In genomic region chr10:1406976-1407945, GRCh38 we compare ENCODE assay signal across 17 cellular contexts.
"Had no signal": no experiment of that assay in that cellular context is flagged by ENCODE, and none has a peak within 500 bp of the region (broad histone marks: within the 10 kb centered on the region; RNA-seq: fewer than 3 reads in every experiment).

No MANE protein-coding gene starts in this region.

- FAIRE-seq: small intestine, urothelium cell line had no signal

- H3K4me1 ChIP-seq: left ventricle myocardium inferior, transverse colon had no signal

- H3K36me3 ChIP-seq: left ventricle myocardium inferior, transverse colon had no signal

- H3K4me3 ChIP-seq: left ventricle myocardium inferior, transverse colon had no signal

- ATAC-seq: activated CD4-positive, CD25-positive, alpha-beta regulatory T cell treated with anti-CD3 and anti-CD28 coated beads, Interleukin-2, amount 50 U/mL, for 24 hours; sciatic nerve; stimulated activated memory B cell treated with anti-CD40 and anti-IgM and Interleukin-4, amounts not matched to agents 10 μg/mL and 1 μg/mL and 100 μg/mL, for 72 hours; T-cell had no signal

- DNase-seq: activated CD4-positive, alpha-beta T cell treated with anti-CD3 and anti-CD28 coated beads, Interleukin-2, amount 50 U/mL, for 1 hour; activated naive CD4-positive, alpha-beta T cell treated with anti-CD3 and anti-CD28 coated beads, Interleukin-2, amount 10 ng/mL, durations not matched to agents 7 days and 5 days; activated T-cell treated with anti-CD3 and anti-CD28 coated beads, Interleukin-2, amount 50 U/mL, for 48 hours; amygdala; cerebellar nuclear complex; effector CD8-positive, alpha-beta T cell; foreskin melanocyte; left ventricle myocardium inferior; small intestine; stimulated activated CD4-positive, alpha-beta T cell treated with anti-CD3 and anti-CD28 coated beads, Interleukin-15, amount 100 ng/mL, for 24 hours; T-cell; transverse colon had no signal

- H3K9me3 ChIP-seq: left ventricle myocardium inferior, transverse colon had no signal

- H3K27ac ChIP-seq: left ventricle myocardium inferior, transverse colon, VCaP had no signal
